ENCODE assay signal across 8 cellular contexts in the genomic region with DNA sequence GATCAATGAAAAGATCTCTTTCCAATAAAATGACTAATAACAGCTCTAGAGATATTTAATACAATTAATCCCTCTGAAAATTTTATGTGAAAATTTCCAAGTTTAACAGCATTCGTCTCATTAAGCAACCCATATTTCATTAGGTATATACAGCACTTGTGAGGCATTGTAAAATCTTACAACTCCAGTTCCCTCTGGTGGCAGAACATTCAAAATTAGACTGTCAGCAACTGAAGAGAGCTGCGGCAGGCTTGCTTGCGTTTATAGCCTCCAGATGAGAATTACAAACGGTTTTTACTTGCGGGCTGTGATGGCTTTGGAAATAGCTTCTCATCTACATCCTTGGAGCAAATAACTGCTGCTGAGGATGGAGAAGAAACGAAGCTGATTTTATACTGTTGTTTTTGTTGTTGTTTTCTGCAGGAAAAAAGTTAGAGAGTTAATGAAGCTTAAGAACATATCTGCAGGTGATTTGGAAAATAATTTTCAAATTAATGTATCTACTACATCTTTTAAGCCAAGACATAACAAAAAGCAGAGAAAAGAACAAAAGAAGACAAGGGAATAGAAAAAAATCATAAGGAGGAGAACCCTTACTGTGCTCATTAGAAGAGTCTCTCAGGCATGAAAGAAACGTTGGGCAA.
A peak's percentile ranks its signal among the peaks of the same experiment; 100 is the strongest.
DNase-seq lines count a peak whose midpoint lies in the region; ATAC-seq and TF ChIP-seq lines count a peak whose summit lies in the region.

No MANE protein-coding gene starts in this region.

- H3F3A ChIP-seq in Loucy (ENCODE audit: low read depth) = no peaks in the 10 kb centered on the region

- H3K9me2 ChIP-seq in Loucy (replicated peaks; ENCODE audit: low read depth, low read length) = no peaks in the 10 kb centered on the region

- H3K9me3 ChIP-seq in Loucy (ENCODE audit: insufficient read depth, low read depth, low read length) = no peaks in the 10 kb centered on the region
- no peaks in the 10 kb centered on the region for H3K9me3 ChIP-seq in ascending aorta

- ATAC-seq in left colon = peak; percentile 41
- ATAC-seq in GM18502 (IDR thresholded peaks at IDR 0.05; ENCODE audit: poor library complexity, unreplicated experiment) = no peak
- ATAC-seq in natural killer cell = no peak
- no peak for ATAC-seq in GM19351 (IDR thresholded peaks at IDR 0.05; ENCODE audit: unreplicated experiment)
- no peak for ATAC-seq in HG02973 (IDR thresholded peaks at IDR 0.05; ENCODE audit: unreplicated experiment)

- H2AFZ ChIP-seq in ACC112 (ENCODE audit: low read length, unreplicated experiment) (peak overlapping the region; percentile 29), Loucy (ENCODE audit: low read length) (peak overlapping the region; percentile 37; the same call in 1 of the 2 replicates)

- TF ChIP-seq CTCF in Loucy (conservative IDR thresholded peaks at IDR 0.05; ENCODE audit: low read length) = peak; percentile 55
- TF ChIP-seq CTCF in ascending aorta (IDR thresholded peaks at IDR 0.05) = peak in 2 of 3 experiments; percentile 11 to 29
- no peak for TF ChIP-seq CTCF in natural killer cell (IDR thresholded peaks at IDR 0.05)

- intact Hi-C loops in ascending aorta (cut with DNase I) = no loop called here
- intact Hi-C loops in left colon (cut with DNase I, micrococcal nuclease) = no loop called here
- intact Hi-C loops in natural killer cell (cut with micrococcal nuclease) = no loop called here

- H3K4me1 Mint-ChIP-seq in natural killer cell = no peaks in the 10 kb centered on the region

- H3K79me2 ChIP-seq in ACC112 (ENCODE audit: control insufficient read depth, insufficient read depth, low read length, unreplicated experiment) (no peaks in the 10 kb centered on the region), Loucy (ENCODE audit: insufficient read depth, low read length) (no peaks in the 10 kb centered on the region)

- H3K9me3 Mint-ChIP-seq in natural killer cell = peaks cover 7 to 14% of the 10 kb centered on the region in 2 donors

- no peaks in the 10 kb centered on the region for H3K36me3 Mint-ChIP-seq in natural killer cell

- peak overlapping the region; percentile 38 for H3K4me3 ChIP-seq in ACC112 (ENCODE audit: low read depth, low read length)
- no peak overlapping the region for H3K4me3 ChIP-seq in Loucy (ENCODE audit: low read length, poor library complexity, severe bottlenecking)
- no peak overlapping the region for H3K4me3 ChIP-seq in ascending aorta

- H3K9ac ChIP-seq in Loucy (ENCODE audit: low read depth, low read length, poor library complexity, severe bottlenecking) = no peak overlapping the region

- H3K4me2 ChIP-seq in Loucy (ENCODE audit: low read depth, low read length, poor library complexity, severe bottlenecking) = no peak overlapping the region

- H3K27me3 ChIP-seq in ACC112 (ENCODE audit: insufficient read depth, low read length) = no peaks in the 10 kb centered on the region
- H3K27me3 ChIP-seq in Loucy (ENCODE audit: insufficient read depth, low read length, poor library complexity, severe bottlenecking) = no peaks in the 10 kb centered on the region
- no peaks in the 10 kb centered on the region for H3K27me3 ChIP-seq in ascending aorta

- H3K27ac ChIP-seq in ACC112 (ENCODE audit: low read depth, low read length) (peak overlapping the region; percentile 83), ascending aorta (no peak overlapping the region)

- H3K4me1 ChIP-seq in ACC112 (ENCODE audit: control insufficient read depth, insufficient read depth, low read length, unreplicated experiment) = peaks cover 48% of the 10 kb centered on the region
- H3K4me1 ChIP-seq in Loucy (ENCODE audit: insufficient read depth, low read length, poor library complexity, severe bottlenecking) = peaks cover 3% of the 10 kb centered on the region
- H3K4me1 ChIP-seq in ascending aorta = peaks cover 0 to 5% of the 10 kb centered on the region in 2 donors

- DNase-seq in ascending aorta (ENCODE audit: low spot score in 2 of 2) = no peak
- DNase-seq in left colon = peak in 1 of 2 donors; percentile 5
- no peak for DNase-seq in natural killer cell

- H3K27ac Mint-ChIP-seq in natural killer cell = no peak overlapping the region

- H3K4me3 Mint-ChIP-seq in natural killer cell = no peak overlapping the region

- H3K36me3 ChIP-seq in ACC112 (ENCODE audit: insufficient read depth, low read length) (no peaks in the 10 kb centered on the region), Loucy (ENCODE audit: insufficient read depth, low read length) (no peaks in the 10 kb centered on the region), ascending aorta (no peaks in the 10 kb centered on the region)

- H3K27me3 Mint-ChIP-seq in natural killer cell (ENCODE audit: low read depth in 2 of 2) = no peaks in the 10 kb centered on the region

- H4K20me1 ChIP-seq in Loucy (ENCODE audit: insufficient read depth, low read length, poor library complexity, severe bottlenecking) = no peaks in the 10 kb centered on the region
